ENCODE assay signal across 1 cellular context in genomic region chr11:104432526-104432925, GRCh38.
TF ChIP-seq lines count a peak whose summit lies in the region.

No MANE protein-coding gene starts in this region.

TF ChIP-seq in HCT116, 20 proteins besides CTCF, POLR2A, EP300 and RAD21 (continued from another document):
- TF ChIP-seq REST (IDR thresholded peaks at IDR 0.05; ENCODE audit: low read depth), result no peak
- TF ChIP-seq FOSL1 (IDR thresholded peaks at IDR 0.05; ENCODE audit: low read depth), result no peak
- TF ChIP-seq ZBTB33 (IDR thresholded peaks at IDR 0.05; ENCODE audit: extremely low read depth, insufficient replicate concordance, low read length), result no peak
- TF ChIP-seq CEBPB (IDR thresholded peaks at IDR 0.05; ENCODE audit: low read depth), result no peak
- no peak for TF ChIP-seq ATF3 (IDR thresholded peaks at IDR 0.05)
- TF ChIP-seq JUND (IDR thresholded peaks at IDR 0.05), result no peak
- no peak for TF ChIP-seq YY1 (IDR thresholded peaks at IDR 0.05; ENCODE audit: extremely low read depth, insufficient replicate concordance, low read depth, low read length)
- no peak for TF ChIP-seq EZH2 (IDR thresholded peaks at IDR 0.05)
- no peak for TF ChIP-seq SP1 (IDR thresholded peaks at IDR 0.05; ENCODE audit: low read depth)
- TF ChIP-seq TCF7L2 (IDR thresholded peaks at IDR 0.05; ENCODE audit: borderline replicate concordance, extremely low read depth, insufficient read depth, insufficient read length), result no peak
- no peak for TF ChIP-seq EGR1 (IDR thresholded peaks at IDR 0.05; ENCODE audit: low read depth)
- TF ChIP-seq, protein P1, sequence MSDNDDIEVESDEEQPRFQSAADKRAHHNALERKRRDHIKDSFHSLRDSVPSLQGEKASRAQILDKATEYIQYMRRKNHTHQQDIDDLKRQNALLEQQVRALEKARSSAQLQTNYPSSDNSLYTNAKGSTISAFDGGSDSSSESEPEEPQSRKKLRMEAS (IDR thresholded peaks at IDR 0.05), result no peak
- no peak for TF ChIP-seq ELF1 (IDR thresholded peaks at IDR 0.05; ENCODE audit: borderline replicate concordance, low read depth)
- TF ChIP-seq SIN3A (IDR thresholded peaks at IDR 0.05; ENCODE audit: low read depth), result no peak
- no peak for TF ChIP-seq EZH2phosphoT487 (IDR thresholded peaks at IDR 0.05; ENCODE audit: borderline replicate concordance)
- TF ChIP-seq ZFX (IDR thresholded peaks at IDR 0.05), result no peak
- no peak for TF ChIP-seq CBX3 (IDR thresholded peaks at IDR 0.05; ENCODE audit: low read depth)
- no peak for TF ChIP-seq SRF (IDR thresholded peaks at IDR 0.05; ENCODE audit: low read depth)
- TF ChIP-seq ZNF274 (IDR thresholded peaks at IDR 0.05; ENCODE audit: low read depth, low read length), result no peak
